In the genomic region with DNA sequence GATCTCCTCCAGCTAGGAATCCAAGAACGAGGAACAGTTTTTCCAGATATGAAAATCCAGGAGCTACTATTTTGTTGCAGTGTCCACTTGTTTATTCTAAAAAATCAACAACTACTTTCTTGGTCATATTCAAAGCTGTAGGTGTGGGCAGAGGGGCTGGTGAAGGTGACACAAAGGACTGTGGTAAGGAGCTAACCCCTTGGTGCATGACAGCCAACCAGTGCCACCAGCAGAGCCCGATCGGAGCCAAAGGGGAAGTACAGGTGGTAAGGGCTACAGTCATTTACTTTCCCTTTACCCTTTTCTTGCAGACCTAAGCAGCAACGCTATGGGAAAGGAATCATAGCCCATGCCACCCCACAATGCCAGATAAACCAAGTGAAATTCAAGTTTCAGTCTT, we compare ENCODE assay signal across 10 cellular contexts. TPM values are rescaled to one million over a fixed set of nuclear protein-coding genes. Genes with fewer than 3 reads are reported as not detected.
DNase-seq lines count a peak whose midpoint lies in the region; ATAC-seq and TF ChIP-seq lines count a peak whose summit lies in the region.
"Had no signal": no experiment of that assay in that cellular context is flagged by ENCODE, and none has a peak within 500 bp of the region (broad histone marks: within the 10 kb centered on the region; RNA-seq: fewer than 3 reads in every experiment).

No MANE protein-coding gene starts in this region.

- H3K4me3 Mint-ChIP-seq in activated T-cell treated with anti-CD3 and anti-CD28 coated beads, Interleukin-2, amount 50 U/mL, for 72 hours, result peak overlapping the region; percentile 62 to 83
- no peak overlapping the region for H3K4me3 Mint-ChIP-seq in activated T-cell treated with anti-CD3 and anti-CD28 coated beads, Interleukin-2, amount 50 U/mL, for 24 hours
- H3K4me3 Mint-ChIP-seq in T-helper 1 cell treated with Interleukin-12 subunit alpha and Interleukin-12 subunit beta and Interleukin-4 antibody, amounts not matched to agents 30 μg/mL and 1 μg/mL, for 36 hours, result no peak overlapping the region
- no peak overlapping the region for H3K4me3 Mint-ChIP-seq in Caco-2 (ENCODE audit: unreplicated experiment)
- H3K4me3 Mint-ChIP-seq in CD8-positive, alpha-beta T cell, result no peak overlapping the region

- no peak for TF ChIP-seq CTCF in Caco-2 (IDR thresholded peaks at IDR 0.05; ENCODE audit: insufficient read depth in 1 of 2, low read depth in 1 of 2, low read length in 1 of 2, severe bottlenecking in 1 of 2, unreplicated experiment in 1 of 2)
- no peak for TF ChIP-seq CTCF in CD8-positive, alpha-beta T cell (IDR thresholded peaks at IDR 0.05)

- BruUV-seq in Caco-2 (replicated peaks; lab: Mats Ljungman, UMichigan), result no TSS peak

- peaks cover 0 to 1% of the 10 kb centered on the region in 2 donors for H3K36me3 Mint-ChIP-seq in activated T-cell treated with anti-CD3 and anti-CD28 coated beads, Interleukin-2, amount 50 U/mL, for 72 hours (ENCODE audit: insufficient read depth in 2 of 2)
- H3K36me3 Mint-ChIP-seq in activated T-cell treated with anti-CD3 and anti-CD28 coated beads, Interleukin-2, amount 50 U/mL, for 24 hours (ENCODE audit: low read depth), result no peaks in the 10 kb centered on the region
- no peaks in the 10 kb centered on the region for H3K36me3 Mint-ChIP-seq in T-helper 1 cell treated with Interleukin-12 subunit alpha and Interleukin-12 subunit beta and Interleukin-4 antibody, amounts not matched to agents 30 μg/mL and 1 μg/mL, for 36 hours (ENCODE audit: low read depth)
- no peaks in the 10 kb centered on the region for H3K36me3 Mint-ChIP-seq in Caco-2 (ENCODE audit: insufficient read depth, unreplicated experiment)
- no peaks in the 10 kb centered on the region for H3K36me3 Mint-ChIP-seq in CD8-positive, alpha-beta T cell

- peak; percentile 72 to 82 for DNase-seq in activated T-cell treated with anti-CD3 and anti-CD28 coated beads, Interleukin-2, amount 50 U/mL, for 72 hours
- no peak for DNase-seq in activated T-cell treated with anti-CD3 and anti-CD28 coated beads, Interleukin-2, amount 50 U/mL, for 24 hours
- DNase-seq in stimulated activated CD8-positive, alpha-beta memory T cell treated with anti-CD3 and anti-CD28 coated beads, Interleukin-15, amount 100 ng/mL, for 48 hours (ENCODE audit: low read depth in 2 of 2), result peak; percentile 22 to 32
- DNase-seq in medulla oblongata (ENCODE audit: extremely low spot score), result no peak
- no peak for DNase-seq in Caco-2
- no peak for DNase-seq in CD8-positive, alpha-beta T cell

- peak; percentile 92 to 97 for ATAC-seq in activated T-cell treated with anti-CD3 and anti-CD28 coated beads, Interleukin-2, amount 50 U/mL, for 72 hours (replicated peaks in 1 of 2)
- ATAC-seq in HG02610 (IDR thresholded peaks at IDR 0.05; ENCODE audit: unreplicated experiment), result peak; percentile 62
- ATAC-seq in CD8-positive, alpha-beta T cell, result no peak
- ATAC-seq: HCT116 had no signal

- H3K27ac Mint-ChIP-seq in activated T-cell treated with anti-CD3 and anti-CD28 coated beads, Interleukin-2, amount 50 U/mL, for 72 hours, result peak overlapping the region; percentile 74
- H3K27ac Mint-ChIP-seq in activated T-cell treated with anti-CD3 and anti-CD28 coated beads, Interleukin-2, amount 50 U/mL, for 24 hours, result no peak overlapping the region
- H3K27ac Mint-ChIP-seq in T-helper 1 cell treated with Interleukin-12 subunit alpha and Interleukin-12 subunit beta and Interleukin-4 antibody, amounts not matched to agents 30 μg/mL and 1 μg/mL, for 36 hours, result peak overlapping the region; percentile 34
- no peak overlapping the region for H3K27ac Mint-ChIP-seq in Caco-2 (ENCODE audit: unreplicated experiment)
- H3K27ac Mint-ChIP-seq in CD8-positive, alpha-beta T cell, result no peak overlapping the region

- POLR2A ChIA-PET in Caco-2 (lab: Charles Lee), result no interaction called here
- POLR2A ChIA-PET in CD8-positive, alpha-beta T cell (lab: Charles Lee), result no interaction called here

- H3K36me3 ChIP-seq in Caco-2 (ENCODE audit: control insufficient read depth, insufficient read depth, low read length), result no peaks in the 10 kb centered on the region
- H3K36me3 ChIP-seq in CD8-positive, alpha-beta T cell (ENCODE audit: insufficient read depth, low read length), result no peaks in the 10 kb centered on the region

- intact Hi-C loops in Caco-2 (cut with micrococcal nuclease; ENCODE audit: unreplicated experiment), result no loop called here
- intact Hi-C loops in CD8-positive, alpha-beta T cell (cut with DNase I, micrococcal nuclease), result no loop called here

- no peak overlapping the region for H3K4me3 ChIP-seq in Caco-2 (ENCODE audit: low read depth, low read length)
- H3K4me3 ChIP-seq in CD8-positive, alpha-beta T cell (ENCODE audit: low read depth, low read length), result no peak overlapping the region

- H3K9me3 Mint-ChIP-seq in activated T-cell treated with anti-CD3 and anti-CD28 coated beads, Interleukin-2, amount 50 U/mL, for 72 hours, result no peaks in the 10 kb centered on the region
- H3K9me3 Mint-ChIP-seq in activated T-cell treated with anti-CD3 and anti-CD28 coated beads, Interleukin-2, amount 50 U/mL, for 24 hours, result no peaks in the 10 kb centered on the region
- H3K9me3 Mint-ChIP-seq in T-helper 1 cell treated with Interleukin-12 subunit alpha and Interleukin-12 subunit beta and Interleukin-4 antibody, amounts not matched to agents 30 μg/mL and 1 μg/mL, for 36 hours, result no peaks in the 10 kb centered on the region
- H3K9me3 Mint-ChIP-seq in Caco-2 (ENCODE audit: unreplicated experiment), result no peaks in the 10 kb centered on the region
- no peaks in the 10 kb centered on the region for H3K9me3 Mint-ChIP-seq in CD8-positive, alpha-beta T cell

- H3K27ac ChIP-seq in CD8-positive, alpha-beta T cell (ENCODE audit: low read depth, low read length), result no peak overlapping the region

- peaks cover 49% of the 10 kb centered on the region for H3K4me1 Mint-ChIP-seq in activated T-cell treated with anti-CD3 and anti-CD28 coated beads, Interleukin-2, amount 50 U/mL, for 72 hours (ENCODE audit: low read depth)
- peaks cover 20% of the 10 kb centered on the region for H3K4me1 Mint-ChIP-seq in activated T-cell treated with anti-CD3 and anti-CD28 coated beads, Interleukin-2, amount 50 U/mL, for 24 hours (ENCODE audit: low read depth)
- H3K4me1 Mint-ChIP-seq in T-helper 1 cell treated with Interleukin-12 subunit alpha and Interleukin-12 subunit beta and Interleukin-4 antibody, amounts not matched to agents 30 μg/mL and 1 μg/mL, for 36 hours (ENCODE audit: low read depth), result peaks cover 22% of the 10 kb centered on the region
- peaks cover 7% of the 10 kb centered on the region for H3K4me1 Mint-ChIP-seq in Caco-2 (ENCODE audit: low read depth, unreplicated experiment)
- H3K4me1 Mint-ChIP-seq in CD8-positive, alpha-beta T cell (ENCODE audit: low read depth), result peaks cover 6% of the 10 kb centered on the region

- H3K9me3 ChIP-seq in Caco-2, result no peaks in the 10 kb centered on the region
- no peaks in the 10 kb centered on the region for H3K9me3 ChIP-seq in CD8-positive, alpha-beta T cell (ENCODE audit: low read length)

- CTCF ChIA-PET in Caco-2 (lab: Charles Lee), result no interaction called here
- CTCF ChIA-PET in CD8-positive, alpha-beta T cell (lab: Charles Lee), result no interaction called here

- H3K4me1 ChIP-seq in Caco-2, result 0 out of 2 replicates have a peak, but pooled peaks cover 3% of the 10 kb centered on the region
- H3K4me1 ChIP-seq in CD8-positive, alpha-beta T cell (ENCODE audit: insufficient read depth, low read length), result peaks cover 6% of the 10 kb centered on the region

- H3K27me3 Mint-ChIP-seq in activated T-cell treated with anti-CD3 and anti-CD28 coated beads, Interleukin-2, amount 50 U/mL, for 72 hours (ENCODE audit: low read depth), result peaks cover 37% of the 10 kb centered on the region
- peaks cover 47% of the 10 kb centered on the region for H3K27me3 Mint-ChIP-seq in activated T-cell treated with anti-CD3 and anti-CD28 coated beads, Interleukin-2, amount 50 U/mL, for 24 hours
- peaks cover 3% of the 10 kb centered on the region for H3K27me3 Mint-ChIP-seq in T-helper 1 cell treated with Interleukin-12 subunit alpha and Interleukin-12 subunit beta and Interleukin-4 antibody, amounts not matched to agents 30 μg/mL and 1 μg/mL, for 36 hours (ENCODE audit: low read depth)
- H3K27me3 Mint-ChIP-seq in Caco-2 (ENCODE audit: insufficient read depth, unreplicated experiment), result no peaks in the 10 kb centered on the region
- peaks cover 22% of the 10 kb centered on the region for H3K27me3 Mint-ChIP-seq in CD8-positive, alpha-beta T cell (ENCODE audit: low read depth)

- no peaks in the 10 kb centered on the region for H3K27me3 ChIP-seq in Caco-2 (replicated peaks; ENCODE audit: control insufficient read depth, insufficient read depth, low read length)
- H3K27me3 ChIP-seq in CD8-positive, alpha-beta T cell (ENCODE audit: insufficient read depth, low read length), result no peaks in the 10 kb centered on the region

RNA-seq across cellular contexts. Expression of a gene that starts 30.7 kb away (rescaled TPM):
- total RNA-seq in activated T-cell treated with anti-CD3 and anti-CD28 coated beads, Interleukin-2, amount 50 U/mL, for 72 hours, result 1 to 10 TPM in 1 of 2 donors, under 1 TPM in 1; 0.79 to 1.2 TPM
- total RNA-seq in Caco-2 (2022), result 0.46 and 0.75 TPM in 2 replicates
- not detected for total RNA-seq in CD8-positive, alpha-beta T cell
- total RNA-seq: fibroblast of villous mesenchyme had no signal

RNA-seq across cellular contexts. Expression of a gene that starts 32.0 kb away (rescaled TPM):
- total RNA-seq in activated T-cell treated with anti-CD3 and anti-CD28 coated beads, Interleukin-2, amount 50 U/mL, for 72 hours, result 1 to 10 TPM; 6.6 to 7.2 TPM
- 0.77 and 1.4 TPM in 2 replicates for total RNA-seq in Caco-2 (2022)
- 1 to 10 TPM; 1.0 to 2.1 TPM for total RNA-seq in CD8-positive, alpha-beta T cell

RNA-seq across cellular contexts. Expression of a gene that starts 48.8 kb away (rescaled TPM):
- total RNA-seq in activated T-cell treated with anti-CD3 and anti-CD28 coated beads, Interleukin-2, amount 50 U/mL, for 72 hours, result 10 to 100 TPM; 58.5 to 63.9 TPM
- 43.6 and 44.9 TPM in 2 replicates for total RNA-seq in Caco-2 (2022)
- 10 to 100 TPM; 22.4 to 23.2 TPM for total RNA-seq in CD8-positive, alpha-beta T cell

RNA-seq across cellular contexts. Expression of a gene that starts 49.1 kb away (rescaled TPM):
- total RNA-seq in activated T-cell treated with anti-CD3 and anti-CD28 coated beads, Interleukin-2, amount 50 U/mL, for 72 hours, result 10 to 100 TPM in 1 of 2 donors, 1 to 10 TPM in 1; 6.3 to 13.8 TPM
- total RNA-seq in Caco-2 (2022), result 2.8 TPM in 2 replicates
- total RNA-seq in CD8-positive, alpha-beta T cell, result under 1 TPM; 0.42 to 0.52 TPM

Comparison
In these comparisons a context has a peak if more than half of its experiments do, and no peak if none do; other contexts are left out.
1. DNase-seq: peak in activated T-cell treated with anti-CD3 and anti-CD28 coated beads, Interleukin-2, amount 50 U/mL, for 72 hours (2 of 2) and stimulated activated CD8-positive, alpha-beta memory T cell treated with anti-CD3 and anti-CD28 coated beads, Interleukin-15, amount 100 ng/mL, for 48 hours (2 of 2); none in activated T-cell treated with anti-CD3 and anti-CD28 coated beads, Interleukin-2, amount 50 U/mL, for 24 hours (single experiment), medulla oblongata (single experiment), Caco-2 (0 of 2) and CD8-positive, alpha-beta T cell (0 of 7).
2. H3K27ac Mint-ChIP-seq: peak in activated T-cell treated with anti-CD3 and anti-CD28 coated beads, Interleukin-2, amount 50 U/mL, for 72 hours (single experiment) and T-helper 1 cell treated with Interleukin-12 subunit alpha and Interleukin-12 subunit beta and Interleukin-4 antibody, amounts not matched to agents 30 μg/mL and 1 μg/mL, for 36 hours (single experiment); none in activated T-cell treated with anti-CD3 and anti-CD28 coated beads, Interleukin-2, amount 50 U/mL, for 24 hours (single experiment), Caco-2 (single experiment) and CD8-positive, alpha-beta T cell (single experiment).
3. H3K4me3 Mint-ChIP-seq: peak in activated T-cell treated with anti-CD3 and anti-CD28 coated beads, Interleukin-2, amount 50 U/mL, for 72 hours (2 of 2); none in activated T-cell treated with anti-CD3 and anti-CD28 coated beads, Interleukin-2, amount 50 U/mL, for 24 hours (single experiment), T-helper 1 cell treated with Interleukin-12 subunit alpha and Interleukin-12 subunit beta and Interleukin-4 antibody, amounts not matched to agents 30 μg/mL and 1 μg/mL, for 36 hours (single experiment), Caco-2 (single experiment) and CD8-positive, alpha-beta T cell (single experiment).